1 cellular context compared by ENCODE assay signal in the genomic region with DNA sequence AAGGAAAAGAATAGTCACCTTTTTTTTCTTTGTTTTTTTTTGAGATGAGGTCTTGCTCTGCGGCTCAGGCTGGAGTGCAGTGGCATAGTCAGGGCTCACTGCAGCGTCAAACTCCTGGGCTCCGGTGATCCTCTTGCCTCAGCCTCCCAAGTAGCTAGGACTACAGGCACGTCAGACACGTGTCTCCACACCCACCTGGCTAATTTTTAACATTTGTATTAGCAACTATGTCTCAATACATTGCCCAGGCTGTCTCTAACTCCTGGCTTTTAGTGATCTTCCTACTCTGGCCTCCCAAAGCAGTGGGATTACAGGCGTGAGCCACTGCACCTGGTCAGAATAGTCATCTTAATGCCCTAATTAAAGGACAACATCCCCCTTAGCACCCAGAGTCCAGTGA.
TF ChIP-seq lines count a peak whose summit lies in the region.

No MANE protein-coding gene starts in this region.

TF ChIP-seq in HepG2, 621 proteins besides CTCF, POLR2A, EP300 and RAD21:
- TF ChIP-seq SRSF9 (IDR thresholded peaks at IDR 0.05; ENCODE audit: borderline replicate concordance, insufficient read depth, low read depth, low read length, poor library complexity, severe bottlenecking) (no peak), TRIM24 (CRISPR knock-in tag; IDR thresholded peaks at IDR 0.05) (no peak), ZNF350 (CRISPR knock-in tag; IDR thresholded peaks at IDR 0.05; ENCODE audit: borderline replicate concordance, low read depth) (no peak), SSRP1 (CRISPR knock-in tag; IDR thresholded peaks at IDR 0.05) (no peak)
- TF ChIP-seq, protein P1, sequence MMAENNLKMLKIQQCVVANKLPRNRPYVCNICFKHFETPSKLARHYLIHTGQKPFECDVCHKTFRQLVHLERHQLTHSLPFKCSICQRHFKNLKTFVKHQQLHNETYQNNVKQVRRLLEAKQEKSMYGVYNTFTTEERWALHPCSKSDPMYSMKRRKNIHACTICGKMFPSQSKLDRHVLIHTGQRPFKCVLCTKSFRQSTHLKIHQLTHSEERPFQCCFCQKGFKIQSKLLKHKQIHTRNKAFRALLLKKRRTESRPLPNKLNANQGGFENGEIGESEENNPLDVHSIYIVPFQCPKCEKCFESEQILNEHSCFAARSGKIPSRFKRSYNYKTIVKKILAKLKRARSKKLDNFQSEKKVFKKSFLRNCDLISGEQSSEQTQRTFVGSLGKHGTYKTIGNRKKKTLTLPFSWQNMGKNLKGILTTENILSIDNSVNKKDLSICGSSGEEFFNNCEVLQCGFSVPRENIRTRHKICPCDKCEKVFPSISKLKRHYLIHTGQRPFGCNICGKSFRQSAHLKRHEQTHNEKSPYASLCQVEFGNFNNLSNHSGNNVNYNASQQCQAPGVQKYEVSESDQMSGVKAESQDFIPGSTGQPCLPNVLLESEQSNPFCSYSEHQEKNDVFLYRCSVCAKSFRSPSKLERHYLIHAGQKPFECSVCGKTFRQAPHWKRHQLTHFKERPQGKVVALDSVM (CRISPR knock-in tag; IDR thresholded peaks at IDR 0.05): peak; percentile 35; the same call in 1 of the 2 replicates
- TF ChIP-seq, protein P2, sequence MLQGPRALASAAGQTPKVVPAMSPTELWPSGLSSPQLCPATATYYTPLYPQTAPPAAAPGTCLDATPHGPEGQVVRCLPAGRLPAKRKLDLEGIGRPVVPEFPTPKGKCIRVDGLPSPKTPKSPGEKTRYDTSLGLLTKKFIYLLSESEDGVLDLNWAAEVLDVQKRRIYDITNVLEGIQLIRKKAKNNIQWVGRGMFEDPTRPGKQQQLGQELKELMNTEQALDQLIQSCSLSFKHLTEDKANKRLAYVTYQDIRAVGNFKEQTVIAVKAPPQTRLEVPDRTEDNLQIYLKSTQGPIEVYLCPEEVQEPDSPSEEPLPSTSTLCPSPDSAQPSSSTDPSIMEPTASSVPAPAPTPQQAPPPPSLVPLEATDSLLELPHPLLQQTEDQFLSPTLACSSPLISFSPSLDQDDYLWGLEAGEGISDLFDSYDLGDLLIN (CRISPR knock-in tag; IDR thresholded peaks at IDR 0.05; ENCODE audit: borderline replicate concordance): no peak
